In the genomic region with DNA sequence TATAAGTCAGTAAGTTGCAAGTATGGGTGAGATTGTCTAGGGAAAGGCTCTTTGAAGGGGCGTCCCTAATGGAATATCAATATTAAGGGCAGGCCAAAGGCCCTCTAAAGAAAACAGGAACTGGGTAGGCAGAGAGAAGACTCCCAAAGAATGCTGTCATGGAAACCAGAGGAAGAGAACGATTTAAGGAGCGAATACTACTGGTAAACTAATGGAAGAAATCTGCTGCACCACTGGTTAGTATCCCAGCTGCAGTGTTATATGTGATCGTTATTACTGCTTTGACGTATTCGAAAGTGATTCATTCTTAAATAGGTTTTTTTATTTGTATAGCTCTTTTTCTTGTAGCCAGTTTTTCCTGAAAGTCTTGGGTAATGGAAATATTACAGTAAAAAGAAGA, we compare ENCODE assay signal across 8 cellular contexts. TPM values are rescaled to one million over a fixed set of nuclear protein-coding genes. Genes with fewer than 3 reads are reported as not detected.
DNase-seq lines count a peak whose midpoint lies in the region; ATAC-seq and TF ChIP-seq lines count a peak whose summit lies in the region.

No MANE protein-coding gene starts in this region.

- POLR2A ChIA-PET in RWPE1 (lab: Yijun Ruan, JAX; ENCODE audit: low non-redundant PET), result no interaction called here

- H3K9me3 Mint-ChIP-seq in stimulated activated naive CD8-positive, alpha-beta T cell treated with anti-CD3 and anti-CD28 coated beads, Interleukin-15, Interleukin-2, amounts not matched to agents 100 ng/mL and 50 ng/mL, for 24 hours, result no peaks in the 10 kb centered on the region
- peaks cover 4% of the 10 kb centered on the region for H3K9me3 Mint-ChIP-seq in activated T-helper 1 cell treated with anti-CD3 and anti-CD28 coated beads, Interleukin-12 subunit alpha, Interleukin-12 subunit beta, Interleukin-2, Interleukin-4 antibody, amounts not matched to agents 30 ng/mL and 10 ng/mL and 1 ng/mL, durations not matched to agents 14 hours and 24 hours and 36 hours

- CTCF ChIA-PET in RWPE1 (lab: Yijun Ruan, JAX), result no interaction called here

- no peak for TF ChIP-seq CTCF in left lung (IDR thresholded peaks at IDR 0.05)
- no peak for TF ChIP-seq CTCF in RWPE1 (conservative IDR thresholded peaks at IDR 0.05; ENCODE audit: low read depth)

- H3K4me3 ChIP-seq in left lung, result peak overlapping the region; percentile 68 to 92

- DNase-seq in stimulated activated naive CD8-positive, alpha-beta T cell treated with anti-CD3 and anti-CD28 coated beads, Interleukin-15, Interleukin-2, amounts not matched to agents 100 U/mL and 50 U/mL, for 24 hours, result no peak
- no peak for DNase-seq in activated T-helper 1 cell treated with anti-CD3 and anti-CD28 coated beads, Interleukin-12 subunit alpha, Interleukin-12 subunit beta, Interleukin-2, Interleukin-4 antibody, amounts not matched to agents 30 ng/mL and 10 ng/mL and 1 ng/mL, durations not matched to agents 14 hours and 24 hours and 36 hours (ENCODE audit: low spot score)
- no peak for DNase-seq in left lung
- DNase-seq in iPS-NIHi7 (ENCODE audit: extremely low spot score), result no peak
- DNase-seq in RWPE1 (ENCODE audit: low spot score), result no peak

- peak overlapping the region; percentile 95 for H3K4me3 Mint-ChIP-seq in stimulated activated naive CD8-positive, alpha-beta T cell treated with anti-CD3 and anti-CD28 coated beads, Interleukin-15, Interleukin-2, amounts not matched to agents 100 ng/mL and 50 ng/mL, for 24 hours
- peak overlapping the region; percentile 94 for H3K4me3 Mint-ChIP-seq in activated T-helper 1 cell treated with anti-CD3 and anti-CD28 coated beads, Interleukin-12 subunit alpha, Interleukin-12 subunit beta, Interleukin-2, Interleukin-4 antibody, amounts not matched to agents 30 ng/mL and 10 ng/mL and 1 ng/mL, durations not matched to agents 14 hours and 24 hours and 36 hours

- intact Hi-C loops in activated T-helper 1 cell treated with anti-CD3 and anti-CD28 coated beads, Interleukin-12 subunit alpha, Interleukin-12 subunit beta, Interleukin-2, Interleukin-4 antibody, amounts not matched to agents 30 ng/mL and 10 ng/mL and 1 ng/mL, durations not matched to agents 14 hours and 24 hours and 36 hours (cut with micrococcal nuclease), result loop anchor here (1.0 to 10.0 kb wide), 5 partner anchors 10 to 1555 kb away; partner anchors contain the start of genes SSBP1 and TCAF1
- intact Hi-C loops in left lung (cut with DNase I), result no loop called here

- H3K27ac ChIP-seq in left lung (peak overlapping the region in 1 of 2 donors; percentile 88), RWPE1 (no peak overlapping the region)

- ATAC-seq in stimulated activated naive CD8-positive, alpha-beta T cell treated with anti-CD3 and anti-CD28 coated beads, Interleukin-15, Interleukin-2, amounts not matched to agents 100 U/mL and 50 U/mL, for 24 hours, result no peak
- ATAC-seq in left lung, result no peak
- ATAC-seq in GM18520 (IDR thresholded peaks at IDR 0.05; ENCODE audit: unreplicated experiment), result no peak
- ATAC-seq in GM21381 (IDR thresholded peaks at IDR 0.05; ENCODE audit: unreplicated experiment), result no peak

- peaks cover 23 to 26% of the 10 kb centered on the region in 2 donors for H3K4me1 ChIP-seq in left lung

- H3K4me1 Mint-ChIP-seq in stimulated activated naive CD8-positive, alpha-beta T cell treated with anti-CD3 and anti-CD28 coated beads, Interleukin-15, Interleukin-2, amounts not matched to agents 100 ng/mL and 50 ng/mL, for 24 hours (ENCODE audit: low read depth), result peaks cover 60% of the 10 kb centered on the region
- peaks cover 61% of the 10 kb centered on the region for H3K4me1 Mint-ChIP-seq in activated T-helper 1 cell treated with anti-CD3 and anti-CD28 coated beads, Interleukin-12 subunit alpha, Interleukin-12 subunit beta, Interleukin-2, Interleukin-4 antibody, amounts not matched to agents 30 ng/mL and 10 ng/mL and 1 ng/mL, durations not matched to agents 14 hours and 24 hours and 36 hours (ENCODE audit: low read depth)

- H3K36me3 ChIP-seq in left lung, result peaks cover 7 to 28% of the 10 kb centered on the region in 2 donors

- H3K27me3 ChIP-seq in left lung, result no peaks in the 10 kb centered on the region

- no peaks in the 10 kb centered on the region for H3K9me3 ChIP-seq in left lung

- H3K27me3 Mint-ChIP-seq in stimulated activated naive CD8-positive, alpha-beta T cell treated with anti-CD3 and anti-CD28 coated beads, Interleukin-15, Interleukin-2, amounts not matched to agents 100 ng/mL and 50 ng/mL, for 24 hours, result no peaks in the 10 kb centered on the region
- H3K27me3 Mint-ChIP-seq in activated T-helper 1 cell treated with anti-CD3 and anti-CD28 coated beads, Interleukin-12 subunit alpha, Interleukin-12 subunit beta, Interleukin-2, Interleukin-4 antibody, amounts not matched to agents 30 ng/mL and 10 ng/mL and 1 ng/mL, durations not matched to agents 14 hours and 24 hours and 36 hours (ENCODE audit: insufficient read depth), result no peaks in the 10 kb centered on the region

- H3K27ac Mint-ChIP-seq in stimulated activated naive CD8-positive, alpha-beta T cell treated with anti-CD3 and anti-CD28 coated beads, Interleukin-15, Interleukin-2, amounts not matched to agents 100 ng/mL and 50 ng/mL, for 24 hours, result peak overlapping the region; percentile 96
- H3K27ac Mint-ChIP-seq in activated T-helper 1 cell treated with anti-CD3 and anti-CD28 coated beads, Interleukin-12 subunit alpha, Interleukin-12 subunit beta, Interleukin-2, Interleukin-4 antibody, amounts not matched to agents 30 ng/mL and 10 ng/mL and 1 ng/mL, durations not matched to agents 14 hours and 24 hours and 36 hours, result peak overlapping the region; percentile 85

- H3K36me3 Mint-ChIP-seq in stimulated activated naive CD8-positive, alpha-beta T cell treated with anti-CD3 and anti-CD28 coated beads, Interleukin-15, Interleukin-2, amounts not matched to agents 100 ng/mL and 50 ng/mL, for 24 hours (ENCODE audit: low read depth), result peaks cover 64% of the 10 kb centered on the region
- peaks cover 42% of the 10 kb centered on the region for H3K36me3 Mint-ChIP-seq in activated T-helper 1 cell treated with anti-CD3 and anti-CD28 coated beads, Interleukin-12 subunit alpha, Interleukin-12 subunit beta, Interleukin-2, Interleukin-4 antibody, amounts not matched to agents 30 ng/mL and 10 ng/mL and 1 ng/mL, durations not matched to agents 14 hours and 24 hours and 36 hours (ENCODE audit: low read depth)

RNA-seq across cellular contexts. Expression of gene CASP2, which starts 1.3 kb away (rescaled TPM):
- total RNA-seq in activated T-helper 1 cell treated with anti-CD3 and anti-CD28 coated beads, Interleukin-12 subunit alpha, Interleukin-12 subunit beta, Interleukin-2, Interleukin-4 antibody, amounts not matched to agents 30 ng/mL and 10 ng/mL and 1 ng/mL, durations not matched to agents 14 hours and 24 hours and 36 hours, result 107 and 110 TPM in 2 replicates
- total RNA-seq in left lung, result 10 to 100 TPM; 36.3 to 43.0 TPM

RNA-seq across cellular contexts. Expression of gene TMEM139, which starts 4.7 kb away (rescaled TPM):
- total RNA-seq in activated T-helper 1 cell treated with anti-CD3 and anti-CD28 coated beads, Interleukin-12 subunit alpha, Interleukin-12 subunit beta, Interleukin-2, Interleukin-4 antibody, amounts not matched to agents 30 ng/mL and 10 ng/mL and 1 ng/mL, durations not matched to agents 14 hours and 24 hours and 36 hours, result 0.73 TPM in 1 of 2 replicates, not detected in the other
- total RNA-seq in left lung, result 10 to 100 TPM; 18.5 to 48.1 TPM

RNA-seq across cellular contexts. Expression of gene GSTK1, which starts 26.2 kb away (rescaled TPM):
- total RNA-seq in activated T-helper 1 cell treated with anti-CD3 and anti-CD28 coated beads, Interleukin-12 subunit alpha, Interleukin-12 subunit beta, Interleukin-2, Interleukin-4 antibody, amounts not matched to agents 30 ng/mL and 10 ng/mL and 1 ng/mL, durations not matched to agents 14 hours and 24 hours and 36 hours, result 134 and 135 TPM in 2 replicates
- total RNA-seq in left lung, result 100 to 1,000 TPM; 124 to 151 TPM

RNA-seq across cellular contexts. Expression of gene CLCN1, which starts 26.5 kb away (rescaled TPM):
- not detected in 2 replicates for total RNA-seq in activated T-helper 1 cell treated with anti-CD3 and anti-CD28 coated beads, Interleukin-12 subunit alpha, Interleukin-12 subunit beta, Interleukin-2, Interleukin-4 antibody, amounts not matched to agents 30 ng/mL and 10 ng/mL and 1 ng/mL, durations not matched to agents 14 hours and 24 hours and 36 hours
- under 1 TPM; 0.08 to 0.09 TPM for total RNA-seq in left lung

Comparison
In these comparisons a context has a peak if more than half of its experiments do, and no peak if none do; other contexts are left out.
1. RNA of gene TMEM139, which starts 4.7 kb away (total RNA-seq): 18.5 to 48.1 TPM in left lung; 0.73 TPM in activated T-helper 1 cell treated with anti-CD3 and anti-CD28 coated beads, Interleukin-12 subunit alpha, Interleukin-12 subunit beta, Interleukin-2, Interleukin-4 antibody, amounts not matched to agents 30 ng/mL and 10 ng/mL and 1 ng/mL, durations not matched to agents 14 hours and 24 hours and 36 hours; every median in the first group is over 10 times any median in the second.